In the genomic region with DNA sequence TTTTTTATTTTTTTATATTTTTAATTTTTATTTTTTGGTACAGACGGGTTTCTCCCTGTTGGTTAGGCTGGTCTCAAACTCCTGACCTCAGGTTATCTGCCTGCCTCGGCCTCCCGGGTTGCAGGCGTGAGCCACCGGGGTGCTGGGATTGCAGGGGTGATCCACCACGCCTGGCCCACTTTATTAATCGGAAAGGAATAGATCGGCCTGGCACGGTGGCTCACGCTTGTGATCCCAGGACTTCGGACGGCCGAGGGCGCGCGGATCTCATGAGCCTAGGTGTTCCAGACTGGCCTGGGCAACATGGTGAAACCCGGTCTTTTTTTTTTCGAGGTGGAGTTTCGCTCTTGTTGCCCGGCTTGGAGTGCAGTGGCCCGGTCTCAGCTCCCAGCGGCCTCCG, we compare ENCODE assay signal across 2 cellular contexts.
"Had no signal": no experiment of that assay in that cellular context is flagged by ENCODE, and none has a peak within 500 bp of the region (broad histone marks: within the 10 kb centered on the region; RNA-seq: fewer than 3 reads in every experiment).

No MANE protein-coding gene starts in this region.

- DNase-seq: GDM1, GF-D8 had no signal
